ENCODE assay signal across 15 cellular contexts in genomic region chr17:62902573-62903229, GRCh38.
"Had no signal": no experiment of that assay in that cellular context is flagged by ENCODE, and none has a peak within 500 bp of the region (broad histone marks: within the 10 kb centered on the region; RNA-seq: fewer than 3 reads in every experiment).

No MANE protein-coding gene starts in this region.

- DNase-seq: activated T-cell treated with anti-CD3 and anti-CD28 coated beads, Interleukin-2, amount 50 U/mL, for 1 hour; foreskin melanocyte; heart right ventricle; islet precursor cell; left ventricle myocardium superior; mesendoderm; retina; stimulated activated CD4-positive, alpha-beta T cell treated with anti-CD3 and anti-CD28 coated beads, Interleukin-4, amount 100 ng/mL, for 4 hours; stimulated activated naive CD8-positive, alpha-beta T cell treated with anti-CD3 and anti-CD28 coated beads, Interleukin-15, amount 100 ng/mL, for 72 hours; testis had no signal

- H3K27me3 ChIP-seq: testis had no signal

- H3K4me3 Mint-ChIP-seq: activated naive CD8-positive, alpha-beta T cell; neural crest cell; stimulated activated naive CD8-positive, alpha-beta T cell treated with anti-CD3 and anti-CD28 coated beads, Interleukin-15, amount 100 ng/mL, for 72 hours had no signal

- H3K9me3 Mint-ChIP-seq: stimulated activated naive CD8-positive, alpha-beta T cell treated with anti-CD3 and anti-CD28 coated beads, Interleukin-15, amount 100 ng/mL, for 72 hours had no signal

- H3K27ac ChIP-seq: heart right ventricle, parathyroid adenoma, testis had no signal

- H3K9ac ChIP-seq: parathyroid adenoma had no signal

- ATAC-seq: activated CD4-positive, CD25-positive, alpha-beta regulatory T cell treated with anti-CD3 and anti-CD28 coated beads, Interleukin-2, amount 50 U/mL, for 24 hours; left ventricle myocardium superior; stimulated activated naive CD8-positive, alpha-beta T cell treated with anti-CD3 and anti-CD28 coated beads, Interleukin-15, amount 100 ng/mL, for 72 hours had no signal

- H3K4me1 Mint-ChIP-seq: stimulated activated naive CD8-positive, alpha-beta T cell treated with anti-CD3 and anti-CD28 coated beads, Interleukin-15, amount 100 ng/mL, for 72 hours had no signal

- H3K4me3 ChIP-seq: heart right ventricle, testis had no signal

- H3K36me3 Mint-ChIP-seq: activated naive CD8-positive, alpha-beta T cell had no signal

- H3K36me3 ChIP-seq: heart right ventricle had no signal

- H3K27ac Mint-ChIP-seq: activated naive CD8-positive, alpha-beta T cell; stimulated activated naive CD8-positive, alpha-beta T cell treated with anti-CD3 and anti-CD28 coated beads, Interleukin-15, amount 100 ng/mL, for 72 hours had no signal

- FAIRE-seq: bronchial epithelial cell had no signal

- H3K9me3 ChIP-seq: testis had no signal
